In the genomic region with DNA sequence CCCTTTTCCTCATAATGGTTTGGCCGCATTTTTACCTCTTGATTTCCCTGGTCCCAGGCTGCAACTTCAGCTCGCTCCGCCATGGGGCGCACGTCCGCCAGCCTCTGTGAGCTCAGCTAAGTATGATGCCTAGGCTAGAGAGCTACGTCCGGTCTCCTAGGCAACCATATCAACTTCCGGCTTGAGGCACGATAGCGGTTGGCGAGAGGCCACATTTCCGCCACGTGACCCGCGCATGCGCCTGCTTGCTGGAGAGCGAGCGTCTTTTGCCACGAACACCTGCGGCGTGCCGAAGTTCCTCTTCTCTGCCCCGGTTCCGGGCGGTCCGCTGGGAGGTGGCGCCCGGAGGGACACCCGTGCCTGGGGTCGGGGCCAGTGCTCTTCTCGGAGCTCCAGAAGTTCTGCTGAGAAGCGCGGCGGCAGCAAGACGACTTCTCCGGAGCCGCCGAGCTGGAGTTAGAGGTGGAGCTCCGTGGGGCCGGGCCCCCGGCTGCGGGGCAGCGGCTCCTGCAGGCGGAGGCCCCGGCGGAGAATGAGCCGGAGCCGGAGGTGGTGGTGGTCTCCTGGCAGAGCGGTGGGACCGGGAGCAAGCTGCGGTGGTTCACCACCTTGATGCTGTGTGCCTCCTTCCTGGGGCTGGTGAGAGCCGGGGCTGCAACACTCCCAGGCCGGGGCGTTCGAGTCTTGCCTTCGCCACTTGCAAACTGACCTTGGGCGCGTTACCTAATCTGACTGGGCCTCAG, we compare ENCODE assay signal across 1 cellular context.
A peak's percentile ranks its signal among the peaks of the same experiment; 100 is the strongest.
TF ChIP-seq lines count a peak whose summit lies in the region.

No MANE protein-coding gene starts in this region.

TF ChIP-seq in HepG2, 621 proteins besides CTCF, POLR2A, EP300 and RAD21 (continued from another document and continues in another):
- TF ChIP-seq, protein P1, sequence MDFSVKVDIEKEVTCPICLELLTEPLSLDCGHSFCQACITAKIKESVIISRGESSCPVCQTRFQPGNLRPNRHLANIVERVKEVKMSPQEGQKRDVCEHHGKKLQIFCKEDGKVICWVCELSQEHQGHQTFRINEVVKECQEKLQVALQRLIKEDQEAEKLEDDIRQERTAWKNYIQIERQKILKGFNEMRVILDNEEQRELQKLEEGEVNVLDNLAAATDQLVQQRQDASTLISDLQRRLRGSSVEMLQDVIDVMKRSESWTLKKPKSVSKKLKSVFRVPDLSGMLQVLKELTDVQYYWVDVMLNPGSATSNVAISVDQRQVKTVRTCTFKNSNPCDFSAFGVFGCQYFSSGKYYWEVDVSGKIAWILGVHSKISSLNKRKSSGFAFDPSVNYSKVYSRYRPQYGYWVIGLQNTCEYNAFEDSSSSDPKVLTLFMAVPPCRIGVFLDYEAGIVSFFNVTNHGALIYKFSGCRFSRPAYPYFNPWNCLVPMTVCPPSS (IDR thresholded peaks at IDR 0.05) = no peak
- TF ChIP-seq ZNF552 (CRISPR knock-in tag; IDR thresholded peaks at IDR 0.05; ENCODE audit: borderline replicate concordance) = no peak
- no peak for TF ChIP-seq MBNL3 (CRISPR knock-in tag; conservative IDR thresholded peaks at IDR 0.05)
- peak; percentile 92 for TF ChIP-seq FOXJ3 (CRISPR knock-in tag; IDR thresholded peaks at IDR 0.05; ENCODE audit: borderline replicate concordance)
- 0 out of 2 replicates have a peak, but pooled peaks have one; percentile 75 for TF ChIP-seq ZNF484 (CRISPR knock-in tag; IDR thresholded peaks at IDR 0.05; ENCODE audit: borderline replicate concordance, low read depth)
- TF ChIP-seq ZNF709 (CRISPR knock-in tag; IDR thresholded peaks at IDR 0.05) = no peak
- TF ChIP-seq AHR (CRISPR knock-in tag; IDR thresholded peaks at IDR 0.05) = peak; percentile 71; the same call in 1 of the 2 replicates
- TF ChIP-seq KMT2B (CRISPR knock-in tag; IDR thresholded peaks at IDR 0.05) = peak; percentile 94
- TF ChIP-seq NR2C2 (CRISPR knock-in tag; IDR thresholded peaks at IDR 0.05; ENCODE audit: borderline replicate concordance) = peak; percentile 66
- no peak for TF ChIP-seq CBX1 (IDR thresholded peaks at IDR 0.05; ENCODE audit: low read depth)
- TF ChIP-seq AKAP8 (CRISPR knock-in tag; IDR thresholded peaks at IDR 0.05) = peak; percentile 52; the same call in 1 of the 2 replicates
- peak; percentile 92 for TF ChIP-seq KDM2A (CRISPR knock-in tag; IDR thresholded peaks at IDR 0.05; ENCODE audit: borderline replicate concordance, low read depth)
- TF ChIP-seq IKZF1 (IDR thresholded peaks at IDR 0.05) = no peak
- no peak for TF ChIP-seq ZNF101 (CRISPR knock-in tag; IDR thresholded peaks at IDR 0.05; ENCODE audit: borderline replicate concordance, low read depth)
- TF ChIP-seq FOXA3 (CRISPR knock-in tag; IDR thresholded peaks at IDR 0.05) = peak; percentile 58
- TF ChIP-seq ZFP62 (CRISPR knock-in tag; IDR thresholded peaks at IDR 0.05) = no peak
- no peak for TF ChIP-seq NFRKB (IDR thresholded peaks at IDR 0.05)
- TF ChIP-seq ZNF224 (CRISPR knock-in tag; IDR thresholded peaks at IDR 0.05) = 0 out of 2 replicates have a peak, but pooled peaks have one; percentile 58
- TF ChIP-seq, protein P2, sequence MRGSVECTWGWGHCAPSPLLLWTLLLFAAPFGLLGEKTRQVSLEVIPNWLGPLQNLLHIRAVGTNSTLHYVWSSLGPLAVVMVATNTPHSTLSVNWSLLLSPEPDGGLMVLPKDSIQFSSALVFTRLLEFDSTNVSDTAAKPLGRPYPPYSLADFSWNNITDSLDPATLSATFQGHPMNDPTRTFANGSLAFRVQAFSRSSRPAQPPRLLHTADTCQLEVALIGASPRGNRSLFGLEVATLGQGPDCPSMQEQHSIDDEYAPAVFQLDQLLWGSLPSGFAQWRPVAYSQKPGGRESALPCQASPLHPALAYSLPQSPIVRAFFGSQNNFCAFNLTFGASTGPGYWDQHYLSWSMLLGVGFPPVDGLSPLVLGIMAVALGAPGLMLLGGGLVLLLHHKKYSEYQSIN (CRISPR knock-in tag; IDR thresholded peaks at IDR 0.05; ENCODE audit: borderline replicate concordance) = no peak
- TF ChIP-seq REXO4 (CRISPR knock-in tag; IDR thresholded peaks at IDR 0.05; ENCODE audit: borderline replicate concordance) = no peak
- TF ChIP-seq, protein P3, sequence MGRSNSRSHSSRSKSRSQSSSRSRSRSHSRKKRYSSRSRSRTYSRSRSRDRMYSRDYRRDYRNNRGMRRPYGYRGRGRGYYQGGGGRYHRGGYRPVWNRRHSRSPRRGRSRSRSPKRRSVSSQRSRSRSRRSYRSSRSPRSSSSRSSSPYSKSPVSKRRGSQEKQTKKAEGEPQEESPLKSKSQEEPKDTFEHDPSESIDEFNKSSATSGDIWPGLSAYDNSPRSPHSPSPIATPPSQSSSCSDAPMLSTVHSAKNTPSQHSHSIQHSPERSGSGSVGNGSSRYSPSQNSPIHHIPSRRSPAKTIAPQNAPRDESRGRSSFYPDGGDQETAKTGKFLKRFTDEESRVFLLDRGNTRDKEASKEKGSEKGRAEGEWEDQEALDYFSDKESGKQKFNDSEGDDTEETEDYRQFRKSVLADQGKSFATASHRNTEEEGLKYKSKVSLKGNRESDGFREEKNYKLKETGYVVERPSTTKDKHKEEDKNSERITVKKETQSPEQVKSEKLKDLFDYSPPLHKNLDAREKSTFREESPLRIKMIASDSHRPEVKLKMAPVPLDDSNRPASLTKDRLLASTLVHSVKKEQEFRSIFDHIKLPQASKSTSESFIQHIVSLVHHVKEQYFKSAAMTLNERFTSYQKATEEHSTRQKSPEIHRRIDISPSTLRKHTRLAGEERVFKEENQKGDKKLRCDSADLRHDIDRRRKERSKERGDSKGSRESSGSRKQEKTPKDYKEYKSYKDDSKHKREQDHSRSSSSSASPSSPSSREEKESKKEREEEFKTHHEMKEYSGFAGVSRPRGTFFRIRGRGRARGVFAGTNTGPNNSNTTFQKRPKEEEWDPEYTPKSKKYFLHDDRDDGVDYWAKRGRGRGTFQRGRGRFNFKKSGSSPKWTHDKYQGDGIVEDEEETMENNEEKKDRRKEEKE (IDR thresholded peaks at IDR 0.05) = no peak
- no peak for TF ChIP-seq KDM6A (CRISPR knock-in tag; IDR thresholded peaks at IDR 0.05; ENCODE audit: low read depth)
- TF ChIP-seq, protein P4, sequence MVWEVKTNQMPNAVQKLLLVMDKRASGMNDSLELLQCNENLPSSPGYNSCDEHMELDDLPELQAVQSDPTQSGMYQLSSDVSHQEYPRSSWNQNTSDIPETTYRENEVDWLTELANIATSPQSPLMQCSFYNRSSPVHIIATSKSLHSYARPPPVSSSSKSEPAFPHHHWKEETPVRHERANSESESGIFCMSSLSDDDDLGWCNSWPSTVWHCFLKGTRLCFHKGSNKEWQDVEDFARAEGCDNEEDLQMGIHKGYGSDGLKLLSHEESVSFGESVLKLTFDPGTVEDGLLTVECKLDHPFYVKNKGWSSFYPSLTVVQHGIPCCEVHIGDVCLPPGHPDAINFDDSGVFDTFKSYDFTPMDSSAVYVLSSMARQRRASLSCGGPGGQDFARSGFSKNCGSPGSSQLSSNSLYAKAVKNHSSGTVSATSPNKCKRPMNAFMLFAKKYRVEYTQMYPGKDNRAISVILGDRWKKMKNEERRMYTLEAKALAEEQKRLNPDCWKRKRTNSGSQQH (CRISPR knock-in tag; IDR thresholded peaks at IDR 0.05; ENCODE audit: low read depth) = no peak
- TF ChIP-seq STAT5B (CRISPR knock-in tag; IDR thresholded peaks at IDR 0.05) = no peak
- TF ChIP-seq PLRG1 (conservative IDR thresholded peaks at IDR 0.05) = no peak
- TF ChIP-seq, protein P5, sequence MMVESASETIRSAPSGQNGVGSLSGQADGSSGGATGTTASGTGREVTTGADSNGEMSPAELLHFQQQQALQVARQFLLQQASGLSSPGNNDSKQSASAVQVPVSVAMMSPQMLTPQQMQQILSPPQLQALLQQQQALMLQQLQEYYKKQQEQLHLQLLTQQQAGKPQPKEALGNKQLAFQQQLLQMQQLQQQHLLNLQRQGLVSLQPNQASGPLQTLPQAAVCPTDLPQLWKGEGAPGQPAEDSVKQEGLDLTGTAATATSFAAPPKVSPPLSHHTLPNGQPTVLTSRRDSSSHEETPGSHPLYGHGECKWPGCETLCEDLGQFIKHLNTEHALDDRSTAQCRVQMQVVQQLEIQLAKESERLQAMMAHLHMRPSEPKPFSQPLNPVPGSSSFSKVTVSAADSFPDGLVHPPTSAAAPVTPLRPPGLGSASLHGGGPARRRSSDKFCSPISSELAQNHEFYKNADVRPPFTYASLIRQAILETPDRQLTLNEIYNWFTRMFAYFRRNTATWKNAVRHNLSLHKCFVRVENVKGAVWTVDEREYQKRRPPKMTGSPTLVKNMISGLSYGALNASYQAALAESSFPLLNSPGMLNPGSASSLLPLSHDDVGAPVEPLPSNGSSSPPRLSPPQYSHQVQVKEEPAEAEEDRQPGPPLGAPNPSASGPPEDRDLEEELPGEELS (CRISPR knock-in tag; IDR thresholded peaks at IDR 0.05) = peak; percentile 48; the same call in 1 of the 2 replicates
- no peak for TF ChIP-seq PCBP2 (optimal IDR thresholded peaks at IDR 0.05; ENCODE audit: low read depth, low read length, poor library complexity, severe bottlenecking)
- no peak for TF ChIP-seq ZFP37 (CRISPR knock-in tag; IDR thresholded peaks at IDR 0.05; ENCODE audit: borderline replicate concordance)
- peak; percentile 70; the same call in 1 of the 2 replicates for TF ChIP-seq ZNF572 (CRISPR knock-in tag; IDR thresholded peaks at IDR 0.05)
- peak; percentile 39; the same call in 1 of the 2 replicates for TF ChIP-seq ZNF235 (CRISPR knock-in tag; IDR thresholded peaks at IDR 0.05; ENCODE audit: borderline replicate concordance)
- TF ChIP-seq, protein P6, sequence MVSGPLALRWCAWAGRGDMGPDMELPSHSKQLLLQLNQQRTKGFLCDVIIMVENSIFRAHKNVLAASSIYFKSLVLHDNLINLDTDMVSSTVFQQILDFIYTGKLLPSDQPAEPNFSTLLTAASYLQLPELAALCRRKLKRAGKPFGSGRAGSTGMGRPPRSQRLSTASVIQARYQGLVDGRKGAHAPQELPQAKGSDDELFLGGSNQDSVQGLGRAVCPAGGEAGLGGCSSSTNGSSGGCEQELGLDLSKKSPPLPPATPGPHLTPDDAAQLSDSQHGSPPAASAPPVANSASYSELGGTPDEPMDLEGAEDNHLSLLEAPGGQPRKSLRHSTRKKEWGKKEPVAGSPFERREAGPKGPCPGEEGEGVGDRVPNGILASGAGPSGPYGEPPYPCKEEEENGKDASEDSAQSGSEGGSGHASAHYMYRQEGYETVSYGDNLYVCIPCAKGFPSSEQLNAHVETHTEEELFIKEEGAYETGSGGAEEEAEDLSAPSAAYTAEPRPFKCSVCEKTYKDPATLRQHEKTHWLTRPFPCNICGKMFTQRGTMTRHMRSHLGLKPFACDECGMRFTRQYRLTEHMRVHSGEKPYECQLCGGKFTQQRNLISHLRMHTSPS (CRISPR knock-in tag; IDR thresholded peaks at IDR 0.05; ENCODE audit: low read depth) = no peak
- TF ChIP-seq, protein P7, sequence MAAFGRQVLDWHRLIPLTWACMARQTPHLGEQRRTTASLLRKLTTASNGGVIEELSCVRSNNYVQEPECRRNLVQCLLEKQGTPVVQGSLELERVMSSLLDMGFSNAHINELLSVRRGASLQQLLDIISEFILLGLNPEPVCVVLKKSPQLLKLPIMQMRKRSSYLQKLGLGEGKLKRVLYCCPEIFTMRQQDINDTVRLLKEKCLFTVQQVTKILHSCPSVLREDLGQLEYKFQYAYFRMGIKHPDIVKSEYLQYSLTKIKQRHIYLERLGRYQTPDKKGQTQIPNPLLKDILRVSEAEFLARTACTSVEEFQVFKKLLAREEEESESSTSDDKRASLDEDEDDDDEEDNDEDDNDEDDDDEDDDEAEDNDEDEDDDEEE (CRISPR knock-in tag; IDR thresholded peaks at IDR 0.05) = peak; percentile 76; the same call in 1 of the 2 replicates
- no peak for TF ChIP-seq PAF1 (CRISPR knock-in tag; IDR thresholded peaks at IDR 0.05)
- TF ChIP-seq TAF15 (IDR thresholded peaks at IDR 0.05; ENCODE audit: low read depth, low read length, poor library complexity, severe bottlenecking) = no peak
- TF ChIP-seq, protein P8, sequence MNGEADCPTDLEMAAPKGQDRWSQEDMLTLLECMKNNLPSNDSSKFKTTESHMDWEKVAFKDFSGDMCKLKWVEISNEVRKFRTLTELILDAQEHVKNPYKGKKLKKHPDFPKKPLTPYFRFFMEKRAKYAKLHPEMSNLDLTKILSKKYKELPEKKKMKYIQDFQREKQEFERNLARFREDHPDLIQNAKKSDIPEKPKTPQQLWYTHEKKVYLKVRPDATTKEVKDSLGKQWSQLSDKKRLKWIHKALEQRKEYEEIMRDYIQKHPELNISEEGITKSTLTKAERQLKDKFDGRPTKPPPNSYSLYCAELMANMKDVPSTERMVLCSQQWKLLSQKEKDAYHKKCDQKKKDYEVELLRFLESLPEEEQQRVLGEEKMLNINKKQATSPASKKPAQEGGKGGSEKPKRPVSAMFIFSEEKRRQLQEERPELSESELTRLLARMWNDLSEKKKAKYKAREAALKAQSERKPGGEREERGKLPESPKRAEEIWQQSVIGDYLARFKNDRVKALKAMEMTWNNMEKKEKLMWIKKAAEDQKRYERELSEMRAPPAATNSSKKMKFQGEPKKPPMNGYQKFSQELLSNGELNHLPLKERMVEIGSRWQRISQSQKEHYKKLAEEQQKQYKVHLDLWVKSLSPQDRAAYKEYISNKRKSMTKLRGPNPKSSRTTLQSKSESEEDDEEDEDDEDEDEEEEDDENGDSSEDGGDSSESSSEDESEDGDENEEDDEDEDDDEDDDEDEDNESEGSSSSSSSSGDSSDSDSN (CRISPR knock-in tag; IDR thresholded peaks at IDR 0.05) = peak; percentile 98
- peak; percentile 92 for TF ChIP-seq POGZ (CRISPR knock-in tag; IDR thresholded peaks at IDR 0.05)
- TF ChIP-seq NR2F1 (CRISPR knock-in tag; IDR thresholded peaks at IDR 0.05) = no peak
- no peak for TF ChIP-seq ZNF660 (CRISPR knock-in tag; IDR thresholded peaks at IDR 0.05; ENCODE audit: borderline replicate concordance, low read depth)
- 0 out of 2 replicates have a peak, but pooled peaks have one; percentile 14 for TF ChIP-seq MAFF (IDR thresholded peaks at IDR 0.05; ENCODE audit: low read depth, low read length)
- peak; percentile 90 for TF ChIP-seq ZNF891 (CRISPR knock-in tag; IDR thresholded peaks at IDR 0.05)
- no peak for TF ChIP-seq NFIB (CRISPR knock-in tag; IDR thresholded peaks at IDR 0.05; ENCODE audit: borderline replicate concordance)
- no peak for TF ChIP-seq IRX3 (CRISPR knock-in tag; IDR thresholded peaks at IDR 0.05; ENCODE audit: borderline replicate concordance, low read depth)
- peak; percentile 60 for TF ChIP-seq TBL1XR1 (IDR thresholded peaks at IDR 0.05; ENCODE audit: borderline replicate concordance, low read length, partially characterized antibody)
- TF ChIP-seq ZFX (CRISPR knock-in tag; IDR thresholded peaks at IDR 0.05; ENCODE audit: low read depth) = peak; percentile 87
- no peak for TF ChIP-seq FLYWCH1 (CRISPR knock-in tag; IDR thresholded peaks at IDR 0.05)
- peak; percentile 94 for TF ChIP-seq KDM3A (CRISPR knock-in tag; IDR thresholded peaks at IDR 0.05; ENCODE audit: low read depth)
- peak; percentile 55 for TF ChIP-seq SP2 (CRISPR knock-in tag; IDR thresholded peaks at IDR 0.05)
- no peak for TF ChIP-seq ZNF33A (CRISPR knock-in tag; IDR thresholded peaks at IDR 0.05; ENCODE audit: borderline replicate concordance)
- TF ChIP-seq JUNB (CRISPR knock-in tag; IDR thresholded peaks at IDR 0.05; ENCODE audit: borderline replicate concordance) = no peak
